ENCODE assay signal across 16 cellular contexts in genomic region chr7:114989531-114989930, GRCh38.
"Had no signal": no experiment of that assay in that cellular context is flagged by ENCODE, and none has a peak within 500 bp of the region (broad histone marks: within the 10 kb centered on the region; RNA-seq: fewer than 3 reads in every experiment).

No MANE protein-coding gene starts in this region.

- H3K36me3 ChIP-seq: brain microvascular endothelial cell had no signal

- H3K4me3 ChIP-seq: esophagus muscularis mucosa, psoas muscle had no signal

- H3K9me3 ChIP-seq: esophagus muscularis mucosa, psoas muscle had no signal

- ATAC-seq: activated CD4-positive, alpha-beta T cell treated with anti-CD3 and anti-CD28 coated beads for 36 hours; left lobe of liver; psoas muscle; WTC11 had no signal

- H3K27me3 ChIP-seq: brain microvascular endothelial cell, esophagus muscularis mucosa had no signal

- DNase-seq: activated CD4-positive, alpha-beta memory T cell treated with anti-CD3 and anti-CD28 coated beads for 36 hours; activated CD4-positive, alpha-beta T cell treated with anti-CD3 and anti-CD28 coated beads for 36 hours; activated naive CD8-positive, alpha-beta T cell treated with anti-CD3 and anti-CD28 coated beads for 36 hours; cortex of kidney; effector CD8-positive, alpha-beta T cell; foreskin fibroblast; hypothalamus; naive B cell; small intestine; stimulated activated CD4-positive, alpha-beta T cell treated with anti-CD3 and anti-CD28 coated beads, Interleukin-4, amount 100 ng/mL, for 4 hours; stimulated activated naive B cell treated with anti-CD40 and anti-IgM and Interleukin-4, amounts not matched to agents 10 μg/mL and 1 μg/mL and 100 μg/mL, for 72 hours had no signal

- H3K27ac ChIP-seq: esophagus muscularis mucosa, psoas muscle had no signal
